1 cellular context compared by ENCODE assay signal in the genomic region with DNA sequence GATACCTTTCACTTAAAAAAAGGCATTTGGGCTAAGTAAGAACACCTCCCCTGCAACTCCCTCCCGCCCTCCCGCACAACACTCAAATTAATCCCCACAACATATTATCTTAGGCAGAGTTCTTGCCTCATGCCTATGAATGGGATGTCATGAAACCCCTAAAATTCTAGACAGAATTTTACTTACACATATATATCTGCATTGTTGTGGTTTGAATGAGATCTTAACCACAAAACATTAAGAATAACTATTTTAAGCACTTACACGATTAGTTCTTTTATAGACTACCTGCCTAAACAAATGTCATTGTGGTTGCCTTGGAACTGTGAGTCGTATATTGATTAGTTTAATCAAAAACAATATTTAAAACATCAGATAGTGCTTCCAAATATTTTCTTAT.
TF ChIP-seq lines count a peak whose summit lies in the region.

No MANE protein-coding gene starts in this region.

TF ChIP-seq in GM23338, 12 proteins besides CTCF, POLR2A, EP300 and RAD21 (continued from another document):
- TF ChIP-seq, protein P1, sequence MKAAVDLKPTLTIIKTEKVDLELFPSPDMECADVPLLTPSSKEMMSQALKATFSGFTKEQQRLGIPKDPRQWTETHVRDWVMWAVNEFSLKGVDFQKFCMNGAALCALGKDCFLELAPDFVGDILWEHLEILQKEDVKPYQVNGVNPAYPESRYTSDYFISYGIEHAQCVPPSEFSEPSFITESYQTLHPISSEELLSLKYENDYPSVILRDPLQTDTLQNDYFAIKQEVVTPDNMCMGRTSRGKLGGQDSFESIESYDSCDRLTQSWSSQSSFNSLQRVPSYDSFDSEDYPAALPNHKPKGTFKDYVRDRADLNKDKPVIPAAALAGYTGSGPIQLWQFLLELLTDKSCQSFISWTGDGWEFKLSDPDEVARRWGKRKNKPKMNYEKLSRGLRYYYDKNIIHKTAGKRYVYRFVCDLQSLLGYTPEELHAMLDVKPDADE (IDR thresholded peaks at IDR 0.05) = no peak
- no peak for TF ChIP-seq ZNF331 (CRISPR knock-in tag; IDR thresholded peaks at IDR 0.05; ENCODE audit: low read depth)
- no peak for TF ChIP-seq NANOG (IDR thresholded peaks at IDR 0.05; ENCODE audit: borderline replicate concordance)
- TF ChIP-seq, protein P2, sequence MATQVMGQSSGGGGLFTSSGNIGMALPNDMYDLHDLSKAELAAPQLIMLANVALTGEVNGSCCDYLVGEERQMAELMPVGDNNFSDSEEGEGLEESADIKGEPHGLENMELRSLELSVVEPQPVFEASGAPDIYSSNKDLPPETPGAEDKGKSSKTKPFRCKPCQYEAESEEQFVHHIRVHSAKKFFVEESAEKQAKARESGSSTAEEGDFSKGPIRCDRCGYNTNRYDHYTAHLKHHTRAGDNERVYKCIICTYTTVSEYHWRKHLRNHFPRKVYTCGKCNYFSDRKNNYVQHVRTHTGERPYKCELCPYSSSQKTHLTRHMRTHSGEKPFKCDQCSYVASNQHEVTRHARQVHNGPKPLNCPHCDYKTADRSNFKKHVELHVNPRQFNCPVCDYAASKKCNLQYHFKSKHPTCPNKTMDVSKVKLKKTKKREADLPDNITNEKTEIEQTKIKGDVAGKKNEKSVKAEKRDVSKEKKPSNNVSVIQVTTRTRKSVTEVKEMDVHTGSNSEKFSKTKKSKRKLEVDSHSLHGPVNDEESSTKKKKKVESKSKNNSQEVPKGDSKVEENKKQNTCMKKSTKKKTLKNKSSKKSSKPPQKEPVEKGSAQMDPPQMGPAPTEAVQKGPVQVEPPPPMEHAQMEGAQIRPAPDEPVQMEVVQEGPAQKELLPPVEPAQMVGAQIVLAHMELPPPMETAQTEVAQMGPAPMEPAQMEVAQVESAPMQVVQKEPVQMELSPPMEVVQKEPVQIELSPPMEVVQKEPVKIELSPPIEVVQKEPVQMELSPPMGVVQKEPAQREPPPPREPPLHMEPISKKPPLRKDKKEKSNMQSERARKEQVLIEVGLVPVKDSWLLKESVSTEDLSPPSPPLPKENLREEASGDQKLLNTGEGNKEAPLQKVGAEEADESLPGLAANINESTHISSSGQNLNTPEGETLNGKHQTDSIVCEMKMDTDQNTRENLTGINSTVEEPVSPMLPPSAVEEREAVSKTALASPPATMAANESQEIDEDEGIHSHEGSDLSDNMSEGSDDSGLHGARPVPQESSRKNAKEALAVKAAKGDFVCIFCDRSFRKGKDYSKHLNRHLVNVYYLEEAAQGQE (IDR thresholded peaks at IDR 0.05; ENCODE audit: unreplicated experiment) = no peak
- TF ChIP-seq ZNF114 (CRISPR knock-in tag; IDR thresholded peaks at IDR 0.05) = no peak
- TF ChIP-seq CREB1 (CRISPR knock-in tag; IDR thresholded peaks at IDR 0.05; ENCODE audit: low read depth) = no peak
- no peak for TF ChIP-seq STAT1 (IDR thresholded peaks at IDR 0.05; ENCODE audit: unreplicated experiment)
- TF ChIP-seq JUNB (IDR thresholded peaks at IDR 0.05; ENCODE audit: unreplicated experiment) = no peak
